In the genomic region with DNA sequence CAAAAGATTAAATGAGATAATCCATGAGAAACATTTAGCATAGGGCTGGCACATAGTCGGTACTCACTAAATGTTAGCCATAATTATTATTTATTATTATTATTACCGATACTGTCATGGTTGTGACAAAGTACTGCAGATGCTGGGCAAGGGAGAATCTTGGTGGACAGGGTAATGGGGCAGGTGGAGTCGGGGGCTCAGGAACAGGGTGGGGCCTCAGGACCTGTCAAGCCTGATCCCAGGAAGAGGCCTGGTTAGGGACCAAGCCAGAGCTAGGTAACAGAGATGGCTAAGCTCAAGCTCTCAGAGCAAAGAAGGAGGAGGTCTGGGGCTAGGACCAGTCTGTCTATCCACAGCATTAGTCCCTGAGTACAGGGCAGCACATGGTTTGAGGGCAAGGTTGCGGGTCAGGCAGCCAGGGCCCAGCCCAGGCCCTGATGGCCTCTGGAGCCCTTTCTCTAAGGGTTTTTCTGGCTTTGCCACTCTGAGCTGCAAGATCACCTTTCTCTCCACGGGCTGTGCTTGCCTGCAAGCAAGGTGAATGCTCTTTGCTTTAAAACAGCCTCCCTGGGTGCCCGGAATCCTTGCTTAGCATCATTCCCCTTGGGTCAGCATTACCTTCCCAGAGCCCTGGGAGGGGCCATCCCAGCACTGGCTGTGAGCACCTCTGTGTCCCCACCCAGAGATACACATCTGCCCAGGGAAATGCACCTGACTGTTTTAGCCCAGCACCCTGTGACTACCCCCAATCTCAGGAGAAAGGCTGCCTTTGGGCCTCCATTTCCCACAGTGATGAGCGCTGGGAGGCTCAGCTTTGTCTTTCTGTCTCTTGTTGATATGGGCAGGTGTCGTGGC, we compare ENCODE assay signal across 20 cellular contexts.
"Had no signal": no experiment of that assay in that cellular context is flagged by ENCODE, and none has a peak within 500 bp of the region (broad histone marks: within the 10 kb centered on the region; RNA-seq: fewer than 3 reads in every experiment).

No MANE protein-coding gene starts in this region.

- H3K27me3 ChIP-seq: cardiac muscle cell, right lobe of liver, upper lobe of left lung had no signal

- H3K27ac Mint-ChIP-seq: activated CD8-positive, alpha-beta T cell treated with anti-CD3 and anti-CD28 coated beads, Interleukin-2, amount 10 ng/mL, durations not matched to agents 7 days and 5 days; activated naive CD4-positive, alpha-beta T cell treated with anti-CD3 and anti-CD28 coated beads, Interleukin-2, amount 50 U/mL, for 24 hours; activated T-helper 2 cell treated with anti-CD3 and anti-CD28 coated beads, Interferon-gamma antibody, Interleukin-2, Interleukin-4, amounts not matched to agents 10 μg/mL and 5 μg/mL and 100 μg/mL, durations not matched to agents 14 hours and 24 hours and 36 hours; natural killer cell; stimulated activated naive CD8-positive, alpha-beta T cell treated with anti-CD3 and anti-CD28 coated beads, Interleukin-15, Interleukin-2, amounts not matched to agents 100 ng/mL and 50 ng/mL, for 24 hours had no signal

- H3K36me3 Mint-ChIP-seq: activated naive CD4-positive, alpha-beta T cell treated with anti-CD3 and anti-CD28 coated beads, Interleukin-2, amount 50 U/mL, for 24 hours; natural killer cell had no signal

- DNase-seq: activated CD4-positive, alpha-beta T cell treated with anti-CD3 and anti-CD28 coated beads for 48 hours; activated CD8-positive, alpha-beta T cell treated with anti-CD3 and anti-CD28 coated beads, Interleukin-2, amount 10 ng/mL, durations not matched to agents 7 days and 5 days; activated T-cell treated with anti-CD3 and anti-CD28 coated beads for 4 hours; effector CD4-positive, alpha-beta T cell; esophagus squamous epithelium; hippocampal formation; left ventricle myocardium superior; mesenchymal stem cell; natural killer cell; occipital lobe; psoas muscle had no signal

- H3K4me1 Mint-ChIP-seq: activated naive CD4-positive, alpha-beta T cell treated with anti-CD3 and anti-CD28 coated beads, Interleukin-2, amount 50 U/mL, for 24 hours; natural killer cell had no signal

- H3K4me3 Mint-ChIP-seq: activated CD8-positive, alpha-beta T cell treated with anti-CD3 and anti-CD28 coated beads, Interleukin-2, amount 10 ng/mL, durations not matched to agents 7 days and 5 days; activated naive CD4-positive, alpha-beta T cell treated with anti-CD3 and anti-CD28 coated beads, Interleukin-2, amount 50 U/mL, for 24 hours; natural killer cell; stimulated activated naive CD8-positive, alpha-beta T cell treated with anti-CD3 and anti-CD28 coated beads, Interleukin-15, Interleukin-2, amounts not matched to agents 100 ng/mL and 50 ng/mL, for 24 hours had no signal

- H3K4me1 ChIP-seq: esophagus squamous epithelium, right lobe of liver, upper lobe of left lung had no signal

- H3K4me3 ChIP-seq: cardiac muscle cell, esophagus squamous epithelium, psoas muscle, right lobe of liver, upper lobe of left lung had no signal

- H3K36me3 ChIP-seq: cardiac muscle cell, esophagus squamous epithelium, right lobe of liver, upper lobe of left lung had no signal

- H3K27ac ChIP-seq: cardiac muscle cell, esophagus squamous epithelium, psoas muscle, right lobe of liver, upper lobe of left lung, VCaP had no signal

- ATAC-seq: activated CD8-positive, alpha-beta T cell treated with anti-CD3 and anti-CD28 coated beads, Interleukin-2, amount 10 ng/mL, durations not matched to agents 7 days and 5 days; left ventricle myocardium superior; natural killer cell; psoas muscle; right lobe of liver had no signal

- FAIRE-seq: colon, endothelial cell of umbilical vein had no signal

- H3K9me3 Mint-ChIP-seq: activated naive CD4-positive, alpha-beta T cell treated with anti-CD3 and anti-CD28 coated beads, Interleukin-2, amount 50 U/mL, for 24 hours; activated T-helper 2 cell treated with anti-CD3 and anti-CD28 coated beads, Interferon-gamma antibody, Interleukin-2, Interleukin-4, amounts not matched to agents 10 μg/mL and 5 μg/mL and 100 μg/mL, durations not matched to agents 14 hours and 24 hours and 36 hours; natural killer cell; stimulated activated naive CD8-positive, alpha-beta T cell treated with anti-CD3 and anti-CD28 coated beads, Interleukin-15, Interleukin-2, amounts not matched to agents 100 ng/mL and 50 ng/mL, for 24 hours had no signal

- H3K9me3 ChIP-seq: esophagus squamous epithelium, psoas muscle, right lobe of liver, upper lobe of left lung had no signal
